Comparison of ENCODE assay signal across 3 cellular contexts in genomic region chr1:33005117-33005811, GRCh38.
TF ChIP-seq lines count a peak whose summit lies in the region.

No MANE protein-coding gene starts in this region.

TF ChIP-seq in SK-N-SH, 30 proteins besides CTCF, POLR2A, EP300 and RAD21:
- TF ChIP-seq ELF1 (IDR thresholded peaks at IDR 0.05) (no peak), SMC3 (IDR thresholded peaks at IDR 0.05; ENCODE audit: low read depth, low read length) (no peak), FOXM1 (IDR thresholded peaks at IDR 0.05; ENCODE audit: low read depth) (no peak), POLR2AphosphoS5 (IDR thresholded peaks at IDR 0.05; ENCODE audit: low read depth, low read length) (no peak), MEF2A (IDR thresholded peaks at IDR 0.05; ENCODE audit: borderline replicate concordance, low read depth) (no peak), IRF3 (IDR thresholded peaks at IDR 0.05; ENCODE audit: low read depth, low read length) (no peak)
- TF ChIP-seq, protein P1, sequence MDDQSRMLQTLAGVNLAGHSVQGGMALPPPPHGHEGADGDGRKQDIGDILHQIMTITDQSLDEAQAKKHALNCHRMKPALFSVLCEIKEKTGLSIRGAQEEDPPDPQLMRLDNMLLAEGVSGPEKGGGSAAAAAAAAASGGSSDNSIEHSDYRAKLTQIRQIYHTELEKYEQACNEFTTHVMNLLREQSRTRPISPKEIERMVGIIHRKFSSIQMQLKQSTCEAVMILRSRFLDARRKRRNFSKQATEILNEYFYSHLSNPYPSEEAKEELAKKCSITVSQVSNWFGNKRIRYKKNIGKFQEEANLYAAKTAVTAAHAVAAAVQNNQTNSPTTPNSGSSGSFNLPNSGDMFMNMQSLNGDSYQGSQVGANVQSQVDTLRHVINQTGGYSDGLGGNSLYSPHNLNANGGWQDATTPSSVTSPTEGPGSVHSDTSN (IDR thresholded peaks at IDR 0.05) = no peak

TF ChIP-seq in SK-N-SH treated with all-trans-retinoic acid at 6 μM for 48 hours, 23 proteins besides CTCF, POLR2A, EP300 and RAD21:
- TF ChIP-seq GLIS3 (CRISPR knock-in tag; IDR thresholded peaks at IDR 0.05) = no peak
- no peak for TF ChIP-seq TOX (CRISPR knock-in tag; IDR thresholded peaks at IDR 0.05; ENCODE audit: borderline replicate concordance)
- no peak for TF ChIP-seq ARNTL (CRISPR knock-in tag; IDR thresholded peaks at IDR 0.05; ENCODE audit: borderline replicate concordance, low read depth)
- TF ChIP-seq ZFP3 (CRISPR knock-in tag; IDR thresholded peaks at IDR 0.05) = no peak
- TF ChIP-seq ZNF70 (CRISPR knock-in tag; IDR thresholded peaks at IDR 0.05) = no peak
- TF ChIP-seq CSDC2 (CRISPR knock-in tag; IDR thresholded peaks at IDR 0.05) = no peak
- no peak for TF ChIP-seq TSHZ2 (CRISPR knock-in tag; IDR thresholded peaks at IDR 0.05)
- no peak for TF ChIP-seq PPARA (CRISPR knock-in tag; IDR thresholded peaks at IDR 0.05; ENCODE audit: borderline replicate concordance)
- TF ChIP-seq, protein P2, sequence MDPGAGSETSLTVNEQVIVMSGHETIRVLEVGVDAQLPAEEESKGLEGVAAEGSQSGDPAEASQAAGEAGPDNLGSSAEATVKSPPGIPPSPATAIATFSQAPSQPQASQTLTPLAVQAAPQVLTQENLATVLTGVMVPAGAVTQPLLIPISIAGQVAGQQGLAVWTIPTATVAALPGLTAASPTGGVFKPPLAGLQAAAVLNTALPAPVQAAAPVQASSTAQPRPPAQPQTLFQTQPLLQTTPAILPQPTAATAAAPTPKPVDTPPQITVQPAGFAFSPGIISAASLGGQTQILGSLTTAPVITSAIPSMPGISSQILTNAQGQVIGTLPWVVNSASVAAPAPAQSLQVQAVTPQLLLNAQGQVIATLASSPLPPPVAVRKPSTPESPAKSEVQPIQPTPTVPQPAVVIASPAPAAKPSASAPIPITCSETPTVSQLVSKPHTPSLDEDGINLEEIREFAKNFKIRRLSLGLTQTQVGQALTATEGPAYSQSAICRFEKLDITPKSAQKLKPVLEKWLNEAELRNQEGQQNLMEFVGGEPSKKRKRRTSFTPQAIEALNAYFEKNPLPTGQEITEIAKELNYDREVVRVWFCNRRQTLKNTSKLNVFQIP (CRISPR knock-in tag; IDR thresholded peaks at IDR 0.05; ENCODE audit: borderline replicate concordance, low read depth) = no peak
- no peak for TF ChIP-seq PATZ1 (CRISPR knock-in tag; IDR thresholded peaks at IDR 0.05; ENCODE audit: borderline replicate concordance)
- TF ChIP-seq ESRRG (CRISPR knock-in tag; IDR thresholded peaks at IDR 0.05) = no peak
- TF ChIP-seq RARB (CRISPR knock-in tag; IDR thresholded peaks at IDR 0.05) = no peak
- TF ChIP-seq, protein P3, sequence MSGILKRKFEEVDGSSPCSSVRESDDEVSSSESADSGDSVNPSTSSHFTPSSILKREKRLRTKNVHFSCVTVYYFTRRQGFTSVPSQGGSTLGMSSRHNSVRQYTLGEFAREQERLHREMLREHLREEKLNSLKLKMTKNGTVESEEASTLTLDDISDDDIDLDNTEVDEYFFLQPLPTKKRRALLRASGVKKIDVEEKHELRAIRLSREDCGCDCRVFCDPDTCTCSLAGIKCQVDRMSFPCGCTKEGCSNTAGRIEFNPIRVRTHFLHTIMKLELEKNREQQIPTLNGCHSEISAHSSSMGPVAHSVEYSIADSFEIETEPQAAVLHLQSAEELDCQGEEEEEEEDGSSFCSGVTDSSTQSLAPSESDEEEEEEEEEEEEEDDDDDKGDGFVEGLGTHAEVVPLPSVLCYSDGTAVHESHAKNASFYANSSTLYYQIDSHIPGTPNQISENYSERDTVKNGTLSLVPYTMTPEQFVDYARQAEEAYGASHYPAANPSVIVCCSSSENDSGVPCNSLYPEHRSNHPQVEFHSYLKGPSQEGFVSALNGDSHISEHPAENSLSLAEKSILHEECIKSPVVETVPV (CRISPR knock-in tag; IDR thresholded peaks at IDR 0.05) = no peak

TF ChIP-seq in HepG2, 621 proteins besides CTCF, POLR2A, EP300 and RAD21:
- TF ChIP-seq ZNF496 (CRISPR knock-in tag; IDR thresholded peaks at IDR 0.05; ENCODE audit: insufficient replicate concordance) (no peak), ZSCAN12 (CRISPR knock-in tag; IDR thresholded peaks at IDR 0.05) (no peak), ZNF557 (CRISPR knock-in tag; IDR thresholded peaks at IDR 0.05) (no peak), SMYD3 (CRISPR knock-in tag; IDR thresholded peaks at IDR 0.05) (no peak), ZBTB21 (CRISPR knock-in tag; IDR thresholded peaks at IDR 0.05) (no peak), HNF4A (CRISPR knock-in tag; IDR thresholded peaks at IDR 0.05) (no peak), ARID2 (CRISPR knock-in tag; IDR thresholded peaks at IDR 0.05; ENCODE audit: borderline replicate concordance) (no peak), MIXL1 (CRISPR knock-in tag; IDR thresholded peaks at IDR 0.05) (no peak), SMAD3 (CRISPR knock-in tag; IDR thresholded peaks at IDR 0.05) (no peak), TCF12 (IDR thresholded peaks at IDR 0.05) (no peak), TCF12 (CRISPR knock-in tag; IDR thresholded peaks at IDR 0.05) (no peak), SAFB2 (CRISPR knock-in tag; IDR thresholded peaks at IDR 0.05; ENCODE audit: borderline replicate concordance, low read depth) (no peak), TBX2 (CRISPR knock-in tag; IDR thresholded peaks at IDR 0.05; ENCODE audit: borderline replicate concordance) (no peak), ARNT2 (CRISPR knock-in tag; IDR thresholded peaks at IDR 0.05; ENCODE audit: low read depth) (no peak), CEBPG (CRISPR knock-in tag; IDR thresholded peaks at IDR 0.05) (no peak), BCL6 (CRISPR knock-in tag; IDR thresholded peaks at IDR 0.05) (no peak), ZNF598 (CRISPR knock-in tag; IDR thresholded peaks at IDR 0.05; ENCODE audit: borderline replicate concordance) (no peak), ZNF749 (CRISPR knock-in tag; IDR thresholded peaks at IDR 0.05; ENCODE audit: borderline replicate concordance) (no peak), ZNF543 (CRISPR knock-in tag; IDR thresholded peaks at IDR 0.05) (no peak), ZFP36 (IDR thresholded peaks at IDR 0.05; ENCODE audit: borderline replicate concordance, low read depth, low read length, partially characterized antibody) (no peak)
- TF ChIP-seq, protein P4, sequence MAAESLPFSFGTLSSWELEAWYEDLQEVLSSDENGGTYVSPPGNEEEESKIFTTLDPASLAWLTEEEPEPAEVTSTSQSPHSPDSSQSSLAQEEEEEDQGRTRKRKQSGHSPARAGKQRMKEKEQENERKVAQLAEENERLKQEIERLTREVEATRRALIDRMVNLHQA (CRISPR knock-in tag; IDR thresholded peaks at IDR 0.05) = no peak
